9 cellular contexts compared by ENCODE assay signal in the genomic region with DNA sequence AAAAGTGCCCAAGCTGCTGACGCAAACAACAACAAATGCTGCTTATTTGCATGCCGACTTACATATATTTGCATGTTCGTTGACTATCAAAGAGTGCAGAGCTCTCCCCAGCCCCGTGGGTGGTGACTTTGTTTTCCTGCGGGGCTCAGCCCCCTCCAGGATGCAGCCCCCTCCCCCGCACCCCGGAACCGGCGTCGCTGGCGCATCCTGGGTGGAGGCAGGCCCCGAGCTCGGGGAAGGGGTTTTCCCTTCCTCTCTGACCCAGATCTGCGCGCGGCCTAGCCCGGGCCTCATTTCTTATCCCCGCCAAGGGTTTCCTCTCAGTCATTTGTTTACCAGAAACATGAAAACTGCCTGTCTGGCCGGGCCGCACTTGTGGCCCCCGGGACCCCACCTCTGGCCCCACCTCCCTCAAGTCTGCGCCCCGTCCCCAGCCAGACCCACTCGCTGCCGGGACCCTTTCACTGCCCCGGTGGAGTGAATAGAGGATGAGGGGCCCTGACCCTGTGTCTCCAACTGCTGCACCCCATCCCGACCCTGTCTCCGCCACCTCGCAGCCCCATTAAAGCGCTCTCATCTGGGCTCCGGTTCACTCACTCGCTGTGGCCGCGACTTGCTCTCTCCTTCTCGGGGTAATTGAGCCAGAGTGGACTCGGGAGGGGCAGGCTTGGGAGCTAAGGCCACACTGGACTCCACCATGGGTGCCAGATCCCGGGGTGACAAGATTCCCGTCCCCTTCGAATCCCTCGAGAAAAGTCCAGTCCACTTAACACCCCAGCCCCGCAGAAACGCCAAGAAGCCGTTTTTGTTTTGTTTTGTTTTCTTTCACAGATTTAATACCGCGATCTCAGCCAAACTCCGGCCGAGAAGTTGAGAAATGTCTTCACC. TPM values are rescaled to one million over a fixed set of nuclear protein-coding genes. Genes with fewer than 3 reads are reported as not detected.
A peak's percentile ranks its signal among the peaks of the same experiment; 100 is the strongest.
DNase-seq lines count a peak whose midpoint lies in the region; ATAC-seq, FAIRE-seq and TF ChIP-seq lines count a peak whose summit lies in the region.
"Had no signal": no experiment of that assay in that cellular context is flagged by ENCODE, and none has a peak within 500 bp of the region (broad histone marks: within the 10 kb centered on the region; RNA-seq: fewer than 3 reads in every experiment).

No MANE protein-coding gene starts in this region.

- peaks cover 2% of the 10 kb centered on the region for H3K27me3 Mint-ChIP-seq in activated CD4-positive, alpha-beta memory T cell treated with anti-CD3 and anti-CD28 coated beads for 36 hours
- peaks cover 10% of the 10 kb centered on the region for H3K27me3 Mint-ChIP-seq in endothelial cell (ENCODE audit: unreplicated experiment)
- peaks cover 3% of the 10 kb centered on the region for H3K27me3 Mint-ChIP-seq in type B pancreatic cell

- DNase-seq in GM12892 (ENCODE audit: insufficient read length) (peak; percentile 63), endothelial cell (ENCODE audit: low spot score) (no peak), type B pancreatic cell (ENCODE audit: extremely low spot score, unreplicated experiment) (no peak), GDM1 (lab: John Stamatoyannopoulos, UW) (no peak), NCI-H1105 treated with DMSO at 0.1 percent for 48 hours (lab: John Stamatoyannopoulos, UW) (no peak)
- peak; percentile 94 for DNase-seq in activated CD4-positive, alpha-beta memory T cell treated with anti-CD3 and anti-CD28 coated beads for 36 hours
- peak; percentile 66 to 75 for DNase-seq in stimulated activated CD4-positive, alpha-beta T cell treated with anti-CD3 and anti-CD28 coated beads, Interleukin-4, amount 100 ng/mL, for 48 hours (ENCODE audit: low read depth in 2 of 2)

- intact Hi-C loops in activated CD4-positive, alpha-beta memory T cell treated with anti-CD3 and anti-CD28 coated beads for 36 hours (cut with micrococcal nuclease), result loop anchor here (2.0 to 5.0 kb wide), 2 partner anchors 142 to 263 kb away; a partner anchor contains a TSS

- no peak for ATAC-seq in GM21786 (IDR thresholded peaks at IDR 0.05; ENCODE audit: unreplicated experiment)

- H3K27ac Mint-ChIP-seq in activated CD4-positive, alpha-beta memory T cell treated with anti-CD3 and anti-CD28 coated beads for 36 hours, result peak overlapping the region; percentile 95
- H3K27ac Mint-ChIP-seq in endothelial cell (ENCODE audit: unreplicated experiment) (peak overlapping the region; percentile 76), type B pancreatic cell (no peak overlapping the region)

- peak overlapping the region; percentile 81 for H3K4me3 Mint-ChIP-seq in activated CD4-positive, alpha-beta memory T cell treated with anti-CD3 and anti-CD28 coated beads for 36 hours
- H3K4me3 Mint-ChIP-seq in endothelial cell (ENCODE audit: unreplicated experiment) (peak overlapping the region; percentile 25), type B pancreatic cell (no peak overlapping the region)

- no peaks in the 10 kb centered on the region for H3K9me3 Mint-ChIP-seq in activated CD4-positive, alpha-beta memory T cell treated with anti-CD3 and anti-CD28 coated beads for 36 hours
- H3K9me3 Mint-ChIP-seq in endothelial cell (ENCODE audit: unreplicated experiment) (no peaks in the 10 kb centered on the region), type B pancreatic cell (no peaks in the 10 kb centered on the region)

- no peak for TF ChIP-seq POLR2A in GM12892 (IDR thresholded peaks at IDR 0.05; ENCODE audit: low read depth, low read length)

- H3K36me3 Mint-ChIP-seq in activated CD4-positive, alpha-beta memory T cell treated with anti-CD3 and anti-CD28 coated beads for 36 hours, result peaks cover 35% of the 10 kb centered on the region
- H3K36me3 Mint-ChIP-seq in endothelial cell (ENCODE audit: low read depth, unreplicated experiment), result peaks cover 26% of the 10 kb centered on the region
- H3K36me3 Mint-ChIP-seq in type B pancreatic cell, result peaks cover 11% of the 10 kb centered on the region

- CTCF ChIA-PET in activated CD4-positive, alpha-beta memory T cell treated with anti-CD3 and anti-CD28 coated beads for 36 hours (lab: Charles Lee), result interaction anchor here (0.8 to 3.2 kb wide), 7 partner anchors 12 to 37 kb away, joined by 3 to 22 read pairs (median 13); a partner anchor contains a TSS

- POLR2A ChIA-PET in activated CD4-positive, alpha-beta memory T cell treated with anti-CD3 and anti-CD28 coated beads for 36 hours (lab: Charles Lee), result interaction anchor here (0.6 to 1.5 kb wide), 7 partner anchors 11 to 226 kb away, joined by 3 to 8 read pairs (median 4); a partner anchor contains a TSS

- H3K4me1 Mint-ChIP-seq in activated CD4-positive, alpha-beta memory T cell treated with anti-CD3 and anti-CD28 coated beads for 36 hours (ENCODE audit: low read depth), result peaks cover 51% of the 10 kb centered on the region
- H3K4me1 Mint-ChIP-seq in endothelial cell (ENCODE audit: unreplicated experiment) (peaks cover 7% of the 10 kb centered on the region), type B pancreatic cell (ENCODE audit: unreplicated experiment) (peaks cover 11% of the 10 kb centered on the region)

- no peak for FAIRE-seq in GM12892 (lab: Jason Lieb, UNC)

- TF ChIP-seq CTCF in endothelial cell (IDR thresholded peaks at IDR 0.05; ENCODE audit: unreplicated experiment), result no peak
- TF ChIP-seq CTCF in type B pancreatic cell (conservative IDR thresholded peaks at IDR 0.05), result no peak

RNA-seq across cellular contexts. Expression of a gene that starts 5.4 kb away (rescaled TPM):
- not detected for polyA plus RNA-seq in GM12892 (2012; ENCODE audit: missing spikeins)
- total RNA-seq in activated CD4-positive, alpha-beta memory T cell treated with anti-CD3 and anti-CD28 coated beads for 36 hours, result 10 to 100 TPM; 90.0 to 97.4 TPM
- 104 TPM for total RNA-seq in endothelial cell (ENCODE audit: unreplicated experiment)
- 27.0 and 29.4 TPM in 2 replicates for total RNA-seq in type B pancreatic cell (ENCODE audit: low replicate concordance)

RNA-seq across cellular contexts. Expression of a gene that starts 30.9 kb away (rescaled TPM):
- polyA plus RNA-seq in GM12892 (2012; ENCODE audit: missing spikeins), result 0.11 TPM
- 1 to 10 TPM; 2.1 to 2.2 TPM for total RNA-seq in activated CD4-positive, alpha-beta memory T cell treated with anti-CD3 and anti-CD28 coated beads for 36 hours
- total RNA-seq in endothelial cell (ENCODE audit: unreplicated experiment) (109 TPM), type B pancreatic cell (ENCODE audit: low replicate concordance) (28.5 and 30.6 TPM in 2 replicates)

RNA-seq across cellular contexts. Expression of a gene that starts 36.0 kb away (rescaled TPM):
- polyA plus RNA-seq in GM12892 (2012; ENCODE audit: missing spikeins), result not detected
- total RNA-seq in activated CD4-positive, alpha-beta memory T cell treated with anti-CD3 and anti-CD28 coated beads for 36 hours, result 1 to 10 TPM in 1 of 2 experiments, under 1 TPM in 1; 0.83 to 1.5 TPM
- total RNA-seq in endothelial cell (ENCODE audit: unreplicated experiment), result 0.36 TPM
- 13.8 and 15.6 TPM in 2 replicates for total RNA-seq in type B pancreatic cell (ENCODE audit: low replicate concordance)
- total RNA-seq: Daoy had no signal

RNA-seq across cellular contexts. Expression of a gene that starts 40.9 kb away (rescaled TPM):
- polyA plus RNA-seq in GM12892 (2012; ENCODE audit: missing spikeins), result 0.57 TPM
- under 1 TPM in 1 of 2 experiments, not detected in 1; 0.07 TPM for total RNA-seq in activated CD4-positive, alpha-beta memory T cell treated with anti-CD3 and anti-CD28 coated beads for 36 hours
- total RNA-seq in endothelial cell (ENCODE audit: unreplicated experiment), result 0.10 TPM
- total RNA-seq in type B pancreatic cell (ENCODE audit: low replicate concordance), result 5.9 and 22.1 TPM in 2 replicates
- total RNA-seq: Daoy had no signal

Comparison
In these comparisons a context has a peak if more than half of its experiments do, and no peak if none do; other contexts are left out.
1. DNase-seq: peak in GM12892 (single experiment), activated CD4-positive, alpha-beta memory T cell treated with anti-CD3 and anti-CD28 coated beads for 36 hours (single experiment) and stimulated activated CD4-positive, alpha-beta T cell treated with anti-CD3 and anti-CD28 coated beads, Interleukin-4, amount 100 ng/mL, for 48 hours (2 of 2); none in endothelial cell (single experiment), type B pancreatic cell (single experiment), GDM1 (single experiment) and NCI-H1105 treated with DMSO at 0.1 percent for 48 hours (single experiment).